Comparison of ENCODE assay signal across 2 cellular contexts in genomic region chr22:37181681-37182080, GRCh38.
TF ChIP-seq lines count a peak whose summit lies in the region.

No MANE protein-coding gene starts in this region.

TF ChIP-seq in IMR-90, 13 proteins besides CTCF, POLR2A, EP300 and RAD21:
- TF ChIP-seq BHLHE40 (IDR thresholded peaks at IDR 0.05; ENCODE audit: low read depth, low read length) (no peak), ELK1 (IDR thresholded peaks at IDR 0.05; ENCODE audit: borderline replicate concordance, low read depth, low read length) (no peak), MAZ (IDR thresholded peaks at IDR 0.05; ENCODE audit: borderline replicate concordance, low read depth, low read length) (no peak), NFE2L2 (IDR thresholded peaks at IDR 0.05; ENCODE audit: low read depth, low read length) (no peak), FOS (IDR thresholded peaks at IDR 0.05; ENCODE audit: low read depth, low read length) (no peak), MAFK (IDR thresholded peaks at IDR 0.05; ENCODE audit: low read depth, low read length) (no peak), CHD1 (IDR thresholded peaks at IDR 0.05; ENCODE audit: low read depth, low read length) (no peak), CEBPB (IDR thresholded peaks at IDR 0.05; ENCODE audit: low read depth, low read length) (no peak), RCOR1 (IDR thresholded peaks at IDR 0.05; ENCODE audit: insufficient replicate concordance, low read length) (no peak), MXI1 (IDR thresholded peaks at IDR 0.05; ENCODE audit: borderline replicate concordance, low read depth, low read length) (no peak), USF2 (IDR thresholded peaks at IDR 0.05; ENCODE audit: low read depth, low read length) (no peak), RFX5 (IDR thresholded peaks at IDR 0.05; ENCODE audit: low read depth, low read length) (no peak), SMC3 (IDR thresholded peaks at IDR 0.05; ENCODE audit: low read depth, low read length) (no peak)

TF ChIP-seq in H1, 55 proteins besides CTCF, POLR2A, EP300 and RAD21:
- TF ChIP-seq NRF1 (IDR thresholded peaks at IDR 0.05; ENCODE audit: low read depth, low read length) (no peak), GABPA (IDR thresholded peaks at IDR 0.05; ENCODE audit: borderline replicate concordance, insufficient read depth, low read length) (no peak), ZNF274 (IDR thresholded peaks at IDR 0.05; ENCODE audit: borderline replicate concordance, extremely low read depth, low read length) (no peak), KDM5A (IDR thresholded peaks at IDR 0.05; ENCODE audit: low read length) (no peak), CEBPB (IDR thresholded peaks at IDR 0.05; ENCODE audit: low read depth, low read length) (no peak), CHD2 (IDR thresholded peaks at IDR 0.05; ENCODE audit: low read length) (no peak), SP1 (IDR thresholded peaks at IDR 0.05; ENCODE audit: low read depth, low read length) (no peak), ATF2 (IDR thresholded peaks at IDR 0.05; ENCODE audit: low read length) (no peak), ATF3 (IDR thresholded peaks at IDR 0.05; ENCODE audit: insufficient read depth, low read depth, low read length) (no peak), CTBP2 (IDR thresholded peaks at IDR 0.05; ENCODE audit: borderline replicate concordance, insufficient read depth, insufficient read length, low read length) (no peak), KDM4A (IDR thresholded peaks at IDR 0.05; ENCODE audit: low read depth, low read length, severe bottlenecking) (no peak), SAP30 (IDR thresholded peaks at IDR 0.05; ENCODE audit: insufficient read depth, insufficient replicate concordance, low read length) (no peak), RXRA (IDR thresholded peaks at IDR 0.05; ENCODE audit: insufficient read depth, low read depth, low read length) (no peak), BCL11A (IDR thresholded peaks at IDR 0.05; ENCODE audit: low read depth in 2 of 2, low read length in 2 of 2) (no peak), SUZ12 (IDR thresholded peaks at IDR 0.05; ENCODE audit: low read length) (no peak), BRCA1 (IDR thresholded peaks at IDR 0.05; ENCODE audit: low read depth, low read length) (no peak), TBP (IDR thresholded peaks at IDR 0.05; ENCODE audit: low read depth, low read length) (no peak)
